10 cellular contexts compared by ENCODE assay signal in genomic region chr22:44182591-44183588, GRCh38. TPM values are rescaled to one million over a fixed set of nuclear protein-coding genes. Genes with fewer than 3 reads are reported as not detected.
DNase-seq lines count a peak whose midpoint lies in the region; ATAC-seq, FAIRE-seq and TF ChIP-seq lines count a peak whose summit lies in the region.
"Had no signal": no experiment of that assay in that cellular context is flagged by ENCODE, and none has a peak within 500 bp of the region (broad histone marks: within the 10 kb centered on the region; RNA-seq: fewer than 3 reads in every experiment).

No MANE protein-coding gene starts in this region.

- TF ChIP-seq CTCF in lung (IDR thresholded peaks at IDR 0.05; ENCODE audit: control extremely low read depth, extremely low read depth): no peak
- TF ChIP-seq CTCF in upper lobe of right lung (IDR thresholded peaks at IDR 0.05): no peak

- H3K4me3 ChIP-seq in lung (no peak overlapping the region), upper lobe of right lung (peak overlapping the region; percentile 48)

- 49 to 62% methylated on average over 25 of the region's 25 CpGs for WGBS in lung, 2 donors

- peaks cover 0 to 4% of the 10 kb centered on the region in 2 donors for H3K4me1 ChIP-seq in lung (ENCODE audit: control insufficient read depth in 2 of 2, insufficient read depth in 2 of 2, low read length in 2 of 2)
- peaks cover 6% of the 10 kb centered on the region for H3K4me1 ChIP-seq in upper lobe of right lung

- peak; percentile 41 for DNase-seq in NK-92 treated with Interleukin-12 subunit alpha and Interleukin-12 subunit beta, amount 100 ng/mL, for 24 hours (lab: John Stamatoyannopoulos, UW)
- DNase-seq in NK-92 (lab: John Stamatoyannopoulos, UW; ENCODE audit: unreplicated experiment): no peak
- DNase-seq in activated T-cell treated with anti-CD3 and anti-CD28 coated beads, Interleukin-2, amount 50 U/mL, for 72 hours: peak; percentile 53 to 67
- peak; percentile 65 for DNase-seq in lung (ENCODE audit: low spot score)
- peak; percentile 85 for DNase-seq in upper lobe of right lung
- no peak for DNase-seq in H4 (ENCODE audit: low spot score)
- no peak for DNase-seq in HTR-8/SVneo (ENCODE audit: insufficient read length, low spot score)

- H3K27me3 ChIP-seq in lung (ENCODE audit: control insufficient read depth, insufficient read depth) (no peaks in the 10 kb centered on the region), upper lobe of right lung (peaks cover 8% of the 10 kb centered on the region)

- no peaks in the 10 kb centered on the region for H3K9me3 Mint-ChIP-seq in activated T-cell treated with anti-CD3 and anti-CD28 coated beads, Interleukin-2, amount 50 U/mL, for 72 hours

- no peak for FAIRE-seq in HTR-8/SVneo (lab: Jason Lieb, UNC)

- H3K27ac ChIP-seq in lung (ENCODE audit: low read depth in 1 of 2, low read length in 1 of 2) (peak overlapping the region in 1 of 2 donors; percentile 83), upper lobe of right lung (peak overlapping the region; percentile 84)
- H3K27ac ChIP-seq: 22Rv1 had no signal

- H3K36me3 ChIP-seq in lung (ENCODE audit: control insufficient read depth in 2 of 2, insufficient read depth in 2 of 2, low read length in 2 of 2): no peaks in the 10 kb centered on the region
- H3K36me3 ChIP-seq in upper lobe of right lung: no peaks in the 10 kb centered on the region

- peak overlapping the region; percentile 87 for H3K27ac Mint-ChIP-seq in activated T-cell treated with anti-CD3 and anti-CD28 coated beads, Interleukin-2, amount 50 U/mL, for 72 hours

- intact Hi-C loops in upper lobe of right lung (cut with DNase I): no loop called here

- H3K36me3 Mint-ChIP-seq in activated T-cell treated with anti-CD3 and anti-CD28 coated beads, Interleukin-2, amount 50 U/mL, for 72 hours (ENCODE audit: insufficient read depth in 2 of 2): peaks cover 0 to 2% of the 10 kb centered on the region in 2 donors

- H3K9me3 ChIP-seq in lung (ENCODE audit: control insufficient read depth in 2 of 2, insufficient read depth in 1 of 2, low read length in 1 of 2) (peaks cover 0 to 5% of the 10 kb centered on the region in 2 donors), upper lobe of right lung (no peaks in the 10 kb centered on the region)

- H3K4me1 Mint-ChIP-seq in activated T-cell treated with anti-CD3 and anti-CD28 coated beads, Interleukin-2, amount 50 U/mL, for 72 hours (ENCODE audit: low read depth): peaks cover 26% of the 10 kb centered on the region

- no peaks in the 10 kb centered on the region for H3K27me3 Mint-ChIP-seq in activated T-cell treated with anti-CD3 and anti-CD28 coated beads, Interleukin-2, amount 50 U/mL, for 72 hours (ENCODE audit: low read depth)

- H3K4me3 Mint-ChIP-seq in activated T-cell treated with anti-CD3 and anti-CD28 coated beads, Interleukin-2, amount 50 U/mL, for 72 hours: peak overlapping the region; percentile 79 to 85

- peak; percentile 53 to 73 for ATAC-seq in activated T-cell treated with anti-CD3 and anti-CD28 coated beads, Interleukin-2, amount 50 U/mL, for 72 hours (replicated peaks in 1 of 2)
- ATAC-seq in lung (ENCODE audit: insufficient read depth, low FRiP score) (peak; percentile 29), upper lobe of right lung (peak; percentile 90), SK-N-SH treated with all-trans-retinoic acid at 6 μM for 48 hours (no peak)

TF ChIP-seq in SK-N-SH treated with all-trans-retinoic acid at 6 μM for 48 hours, 23 proteins besides CTCF, POLR2A, EP300 and RAD21:
- TF ChIP-seq PPARA (CRISPR knock-in tag; IDR thresholded peaks at IDR 0.05; ENCODE audit: borderline replicate concordance): no peak
- no peak for TF ChIP-seq GLIS3 (CRISPR knock-in tag; IDR thresholded peaks at IDR 0.05)
- TF ChIP-seq ZFP30 (CRISPR knock-in tag; IDR thresholded peaks at IDR 0.05): no peak
- TF ChIP-seq ARNTL (CRISPR knock-in tag; IDR thresholded peaks at IDR 0.05; ENCODE audit: borderline replicate concordance, low read depth): no peak
- TF ChIP-seq, protein P1, sequence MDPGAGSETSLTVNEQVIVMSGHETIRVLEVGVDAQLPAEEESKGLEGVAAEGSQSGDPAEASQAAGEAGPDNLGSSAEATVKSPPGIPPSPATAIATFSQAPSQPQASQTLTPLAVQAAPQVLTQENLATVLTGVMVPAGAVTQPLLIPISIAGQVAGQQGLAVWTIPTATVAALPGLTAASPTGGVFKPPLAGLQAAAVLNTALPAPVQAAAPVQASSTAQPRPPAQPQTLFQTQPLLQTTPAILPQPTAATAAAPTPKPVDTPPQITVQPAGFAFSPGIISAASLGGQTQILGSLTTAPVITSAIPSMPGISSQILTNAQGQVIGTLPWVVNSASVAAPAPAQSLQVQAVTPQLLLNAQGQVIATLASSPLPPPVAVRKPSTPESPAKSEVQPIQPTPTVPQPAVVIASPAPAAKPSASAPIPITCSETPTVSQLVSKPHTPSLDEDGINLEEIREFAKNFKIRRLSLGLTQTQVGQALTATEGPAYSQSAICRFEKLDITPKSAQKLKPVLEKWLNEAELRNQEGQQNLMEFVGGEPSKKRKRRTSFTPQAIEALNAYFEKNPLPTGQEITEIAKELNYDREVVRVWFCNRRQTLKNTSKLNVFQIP (CRISPR knock-in tag; IDR thresholded peaks at IDR 0.05; ENCODE audit: borderline replicate concordance, low read depth): no peak

RNA-seq across cellular contexts. Expression of gene PARVG, which starts 2.2 kb away (rescaled TPM):
- 10 to 100 TPM; 74.9 to 81.5 TPM for total RNA-seq in activated T-cell treated with anti-CD3 and anti-CD28 coated beads, Interleukin-2, amount 50 U/mL, for 72 hours
- total RNA-seq in lung: 10 to 100 TPM; 20.4 to 49.6 TPM
- polyA plus RNA-seq in lung: 10 to 100 TPM; 47.7 to 67.4 TPM
- 65.9 TPM for total RNA-seq in upper lobe of right lung
- total RNA-seq in H4 (2014; rRNA removed; shearing (Covaris generic)): 0.04 and 1.1 TPM in 2 replicates
- total RNA-seq: M059J had no signal

Comparison
In these comparisons a context has a peak if more than half of its experiments do, and no peak if none do; other contexts are left out.
1. DNase-seq: peak in NK-92 treated with Interleukin-12 subunit alpha and Interleukin-12 subunit beta, amount 100 ng/mL, for 24 hours (single experiment), activated T-cell treated with anti-CD3 and anti-CD28 coated beads, Interleukin-2, amount 50 U/mL, for 72 hours (2 of 2), lung (single experiment) and upper lobe of right lung (single experiment); none in NK-92 (single experiment), H4 (single experiment) and HTR-8/SVneo (single experiment).
2. RNA of gene PARVG, which starts 2.2 kb away (total RNA-seq): 74.9 to 81.5 TPM in activated T-cell treated with anti-CD3 and anti-CD28 coated beads, Interleukin-2, amount 50 U/mL, for 72 hours, 65.9 TPM in upper lobe of right lung (single experiment) and 20.4 to 49.6 TPM in lung; 0.04 to 1.1 TPM in H4; every median in the first group is over 10 times any median in the second.